ENCODE assay signal across 21 cellular contexts in the genomic region with DNA sequence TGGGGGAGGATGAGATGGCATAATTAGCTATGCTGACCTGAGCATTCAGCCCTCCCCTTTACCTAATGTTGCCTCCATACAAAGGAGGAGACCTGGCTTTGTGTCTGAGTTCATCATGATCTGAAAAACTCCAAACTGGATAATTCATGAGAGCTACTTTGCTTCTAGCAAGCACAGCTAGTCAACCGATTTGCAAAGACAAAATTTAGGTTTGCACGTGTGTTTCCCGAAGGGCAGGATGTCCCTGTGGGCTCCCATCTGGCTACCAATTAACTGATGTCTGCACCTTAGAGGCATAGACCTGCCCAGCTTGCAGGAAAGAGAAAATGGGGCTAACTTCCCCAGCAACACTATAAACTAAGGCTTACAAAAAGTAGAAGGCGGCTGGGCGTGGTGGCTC.
"Had no signal": no experiment of that assay in that cellular context is flagged by ENCODE, and none has a peak within 500 bp of the region (broad histone marks: within the 10 kb centered on the region; RNA-seq: fewer than 3 reads in every experiment).

No MANE protein-coding gene starts in this region.

- H3K36me3 Mint-ChIP-seq: activated naive CD4-positive, alpha-beta T cell treated with anti-CD3 and anti-CD28 coated beads, Interleukin-2, amount 50 U/mL, for 24 hours had no signal

- FAIRE-seq: keratinocyte, pancreas had no signal

- H3K9me3 Mint-ChIP-seq: activated naive CD4-positive, alpha-beta T cell treated with anti-CD3 and anti-CD28 coated beads, Interleukin-2, amount 50 U/mL, for 24 hours had no signal

- H3K27me3 Mint-ChIP-seq: activated naive CD4-positive, alpha-beta T cell treated with anti-CD3 and anti-CD28 coated beads, Interleukin-2, amount 50 U/mL, for 24 hours had no signal

- DNase-seq: activated CD4-positive, alpha-beta T cell treated with anti-CD3 and anti-CD28 coated beads for 1 hour; activated CD4-positive, alpha-beta T cell treated with anti-CD3 and anti-CD28 coated beads, Interleukin-2, amount 50 U/mL, for 1 hour; activated gamma-delta T cell treated with Interleukin-2 at 50 U/mL for 16 hours; activated T-cell treated with anti-CD3 and anti-CD28 coated beads, Interleukin-2, amount 50 U/mL, for 1 hour; anterior cingulate cortex; body of pancreas; heart right ventricle; left colon; mesenchymal stem cell; nephron progenitor cell; pancreas; psoas muscle; spleen; stimulated activated CD4-positive, alpha-beta T cell treated with anti-CD3 and anti-CD28 coated beads, Interleukin-4, amount 100 ng/mL, for 1 hour; stimulated activated naive CD8-positive, alpha-beta T cell treated with anti-CD3 and anti-CD28 coated beads, Interleukin-15, Interleukin-2, amounts not matched to agents 100 U/mL and 50 U/mL, for 24 hours; upper lobe of left lung; WERI-Rb-1 had no signal

- H3K9me3 ChIP-seq: body of pancreas, heart right ventricle, pancreas, psoas muscle, right atrium auricular region, spleen, upper lobe of left lung had no signal

- H3K27ac Mint-ChIP-seq: activated naive CD4-positive, alpha-beta T cell treated with anti-CD3 and anti-CD28 coated beads, Interleukin-2, amount 50 U/mL, for 24 hours; nephron progenitor cell had no signal

- H3K27ac ChIP-seq: body of pancreas, epithelial cell of prostate, heart right ventricle, pancreas, psoas muscle, right atrium auricular region, spleen, upper lobe of left lung, WERI-Rb-1 had no signal

- H3K4me3 ChIP-seq: body of pancreas, heart right ventricle, pancreas, psoas muscle, right atrium auricular region, spleen, upper lobe of left lung had no signal

- H3K4me3 Mint-ChIP-seq: activated naive CD4-positive, alpha-beta T cell treated with anti-CD3 and anti-CD28 coated beads, Interleukin-2, amount 50 U/mL, for 24 hours; nephron progenitor cell had no signal

- H3K36me3 ChIP-seq: heart right ventricle, pancreas, right atrium auricular region, spleen, upper lobe of left lung, WERI-Rb-1 had no signal

- H3K27me3 ChIP-seq: body of pancreas, pancreas, right atrium auricular region, spleen, upper lobe of left lung had no signal

- ATAC-seq: body of pancreas; heart right ventricle; left colon; pancreas; psoas muscle; stimulated activated naive CD8-positive, alpha-beta T cell treated with anti-CD3 and anti-CD28 coated beads, Interleukin-15, Interleukin-2, amounts not matched to agents 100 U/mL and 50 U/mL, for 24 hours had no signal
